Comparison of ENCODE assay signal across 1 cellular context in the genomic region with DNA sequence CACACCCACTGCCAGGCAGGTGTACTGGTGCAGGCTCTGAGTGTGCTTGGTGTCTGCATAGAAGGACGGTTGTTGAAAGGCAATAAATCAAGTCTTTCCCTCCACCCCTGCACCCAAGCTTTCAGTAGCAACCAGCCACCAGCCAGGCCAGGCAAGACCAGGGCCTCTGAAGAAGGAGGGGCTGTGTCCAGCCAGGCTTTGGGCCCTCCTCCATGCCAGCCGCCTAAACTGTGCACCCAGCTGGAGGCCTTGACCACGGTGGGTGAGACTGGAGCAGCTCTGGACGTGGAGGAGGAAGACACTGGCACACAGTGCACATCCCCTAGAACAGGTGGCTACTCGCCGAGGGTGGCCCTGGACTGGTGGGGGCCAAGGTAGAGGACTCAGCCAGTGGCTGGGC.
TF ChIP-seq lines count a peak whose summit lies in the region.

No MANE protein-coding gene starts in this region.

TF ChIP-seq in H1, 55 proteins besides CTCF, POLR2A, EP300 and RAD21:
- no peak for TF ChIP-seq SIN3A (conservative IDR thresholded peaks at IDR 0.05 in 1 of 2, IDR thresholded peaks at IDR 0.05 in 1 of 2; ENCODE audit: low read depth in 1 of 2, low read length in 2 of 2)
- no peak for TF ChIP-seq PHF8 (conservative IDR thresholded peaks at IDR 0.05; ENCODE audit: low read depth, low read length)
